In the genomic region with DNA sequence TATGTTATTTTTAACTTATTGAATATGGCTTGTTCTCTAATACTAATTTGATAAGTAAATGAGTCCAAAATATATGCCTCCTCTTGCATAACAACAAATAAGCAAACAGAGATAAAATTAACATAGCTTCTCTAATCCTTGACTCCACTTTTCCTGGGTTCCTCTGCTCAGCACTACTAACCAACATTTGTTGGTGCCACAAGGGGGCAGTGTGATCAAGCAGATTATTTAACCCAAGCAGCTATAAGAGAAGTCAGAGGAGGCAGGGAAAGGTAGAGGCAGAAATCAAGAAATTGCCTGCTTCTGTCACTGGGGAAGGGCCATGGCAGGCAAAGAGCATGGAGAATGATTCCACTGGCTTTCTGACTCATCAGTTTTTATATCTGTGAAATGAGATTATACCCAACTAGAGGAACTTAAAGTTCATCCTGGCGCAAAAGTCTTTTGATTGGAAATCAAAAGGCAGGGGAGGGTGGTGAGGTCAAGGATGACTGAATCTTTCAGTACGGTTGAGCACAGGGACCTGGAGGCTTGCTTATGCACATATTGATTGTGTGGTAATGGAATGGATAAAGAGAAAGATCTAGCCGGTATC, we compare ENCODE assay signal across 8 cellular contexts.
A peak's percentile ranks its signal among the peaks of the same experiment; 100 is the strongest.
DNase-seq lines count a peak whose midpoint lies in the region; ATAC-seq, FAIRE-seq and TF ChIP-seq lines count a peak whose summit lies in the region.

No MANE protein-coding gene starts in this region.

- no peaks in the 10 kb centered on the region for H3K4me1 ChIP-seq in iPS DF 6.9 (ENCODE audit: control insufficient read depth, insufficient read depth, low read length)

- H3K4me3 ChIP-seq in GM06990 (replicated peaks; ENCODE audit: low read depth, low read length) (no peak overlapping the region), iPS DF 6.9 (ENCODE audit: low read length) (no peak overlapping the region)

- peak; percentile 67 for TF ChIP-seq CTCF in GM06990 (IDR thresholded peaks at IDR 0.05; ENCODE audit: insufficient read depth, low read length, poor library complexity, severe bottlenecking)

- no peak for TF ChIP-seq POLR2A in H54 (IDR thresholded peaks at IDR 0.05; ENCODE audit: low read depth, low read length)

- H3K27me3 ChIP-seq in GM06990 (replicated peaks; ENCODE audit: control insufficient read depth, insufficient read depth, low read length) (no peaks in the 10 kb centered on the region; the same call in 1 of the 2 replicates), iPS DF 6.9 (ENCODE audit: control insufficient read depth, insufficient read depth, low read length) (no peaks in the 10 kb centered on the region; the same call in 1 of the 2 replicates)

- WGBS in iPS DF 6.9 (ENCODE audit: insufficient coverage, insufficient read length) = no CpG with 5 or more reads among the region's 3 CpGs

- FAIRE-seq in H54 (lab: Jason Lieb, UNC) = peak; percentile 77

- DNase-seq in GM06990 (ENCODE audit: extremely low read depth, insufficient read length) = no peak
- DNase-seq in H54 (ENCODE audit: insufficient read length, low spot score) = peak; percentile 14
- peak; percentile 48 for DNase-seq in NCI-H1092 (lab: John Stamatoyannopoulos, UW)
- DNase-seq in T-helper 22 cell (ENCODE audit: low read depth) = peak; percentile 14
- DNase-seq in astrocyte of the hippocampus (ENCODE audit: low read depth, low spot score) = peak; percentile 83
- peak; percentile 61 for DNase-seq in iPS DF 6.9 (ENCODE audit: low read depth, low spot score)
- peak; percentile 37 to 70 (median 41) for DNase-seq in stimulated activated CD4-positive, alpha-beta T cell treated with anti-CD3 and anti-CD28 coated beads, Interleukin-12 subunit alpha, Interleukin-12 subunit beta, amount 100 ng/mL, for 48 hours (ENCODE audit: low read depth in 2 of 3, low spot score in 1 of 3)

- H3K36me3 ChIP-seq in GM06990 (ENCODE audit: control insufficient read depth, insufficient read depth, low read length) (no peaks in the 10 kb centered on the region), iPS DF 6.9 (ENCODE audit: control insufficient read depth, insufficient read depth, low read length) (no peaks in the 10 kb centered on the region)

- no peak for ATAC-seq in HG03139 (IDR thresholded peaks at IDR 0.05; ENCODE audit: unreplicated experiment)

- no peak overlapping the region for H3K27ac ChIP-seq in iPS DF 6.9 (ENCODE audit: low read length)

- no peaks in the 10 kb centered on the region for H3K9me3 ChIP-seq in iPS DF 6.9 (ENCODE audit: control insufficient read depth, insufficient read depth, low read length)
